In genomic region chr11:86992340-86992739, GRCh38 we compare ENCODE assay signal across 1 cellular context. TPM values are rescaled to one million over a fixed set of nuclear protein-coding genes. Genes with fewer than 3 reads are reported as not detected.
"Had no signal": no experiment of that assay in that cellular context is flagged by ENCODE, and none has a peak within 500 bp of the region (broad histone marks: within the 10 kb centered on the region; RNA-seq: fewer than 3 reads in every experiment).

No MANE protein-coding gene starts in this region.

RNA-seq across cellular contexts. Expression of gene FZD4, which starts 37.1 kb away (rescaled TPM):
- total RNA-seq: activated CD8-positive, alpha-beta T cell treated with anti-CD3 and anti-CD28 coated beads, Interleukin-2, amount 10 ng/mL, durations not matched to agents 7 days and 5 days had no signal
